8 cellular contexts compared by ENCODE assay signal in the genomic region with DNA sequence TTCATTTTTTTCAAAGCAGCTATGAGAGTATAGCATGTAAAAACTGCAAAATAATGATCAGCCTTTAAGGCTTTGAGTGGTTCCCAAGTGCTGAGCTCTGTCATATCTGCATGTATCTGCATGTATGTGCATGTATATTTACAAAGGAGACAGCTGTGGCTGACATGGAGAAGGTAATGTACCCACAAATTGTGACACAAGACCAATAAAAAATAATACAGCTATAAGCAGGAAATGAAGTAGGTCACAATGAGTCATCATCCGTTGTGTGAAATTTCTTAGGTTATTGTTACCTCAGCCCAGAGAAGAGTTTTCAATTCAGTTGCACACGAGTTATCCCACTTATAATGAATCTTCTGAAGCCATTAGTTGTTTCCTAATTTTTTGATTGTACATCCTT.
A peak's percentile ranks its signal among the peaks of the same experiment; 100 is the strongest.
DNase-seq lines count a peak whose midpoint lies in the region; ATAC-seq and TF ChIP-seq lines count a peak whose summit lies in the region.

No MANE protein-coding gene starts in this region.

- TF ChIP-seq CTCF in left ventricle myocardium inferior (IDR thresholded peaks at IDR 0.05; ENCODE audit: borderline replicate concordance) = no peak

- no peak overlapping the region for H3K4me3 ChIP-seq in left ventricle myocardium inferior

- H3K9me3 ChIP-seq in left ventricle myocardium inferior (replicated peaks) = no peaks in the 10 kb centered on the region

- peak; percentile 40 for ATAC-seq in HG03354 (IDR thresholded peaks at IDR 0.05; ENCODE audit: poor library complexity, severe bottlenecking, unreplicated experiment)

- H3K36me3 ChIP-seq in left ventricle myocardium inferior = no peaks in the 10 kb centered on the region

- H3K4me1 ChIP-seq in left ventricle myocardium inferior = peaks cover 5% of the 10 kb centered on the region

- H3K27ac ChIP-seq in left ventricle myocardium inferior (replicated peaks) = peak overlapping the region; percentile 53

- DNase-seq in DMS53 treated with DMSO at 0.1 percent for 48 hours (lab: John Stamatoyannopoulos, UW; ENCODE audit: unreplicated experiment) = peak; percentile 62
- DNase-seq in T-helper 2 cell = peak in 3 of 5 experiments; percentile 9 to 91 (median 72)
- DNase-seq in left ventricle myocardium inferior = no peak
- DNase-seq in effector CD8-positive, alpha-beta T cell (lab: John Stamatoyannopoulos, UW) = no peak
- no peak for DNase-seq in NCI-H526 treated with DMSO at 0.1 percent for 48 hours (lab: John Stamatoyannopoulos, UW)
- DNase-seq in NCI-H2196 treated with DMSO at 0.1 percent for 48 hours (lab: John Stamatoyannopoulos, UW; ENCODE audit: unreplicated experiment) = no peak
- DNase-seq in NCI-H187 (lab: John Stamatoyannopoulos, UW) = no peak

- no peaks in the 10 kb centered on the region for H3K27me3 ChIP-seq in left ventricle myocardium inferior (ENCODE audit: low read depth)

- intact Hi-C loops in left ventricle myocardium inferior (cut with micrococcal nuclease) = no loop called here

Comparison
In these comparisons a context has a peak if more than half of its experiments do, and no peak if none do; other contexts are left out.
1. DNase-seq: peak in DMS53 treated with DMSO at 0.1 percent for 48 hours (single experiment) and T-helper 2 cell (3 of 5); none in left ventricle myocardium inferior (single experiment), effector CD8-positive, alpha-beta T cell (single experiment), NCI-H526 treated with DMSO at 0.1 percent for 48 hours (single experiment), NCI-H2196 treated with DMSO at 0.1 percent for 48 hours (single experiment) and NCI-H187 (0 of 2).